In genomic region chr17:43367588-43368242, GRCh38 we compare ENCODE assay signal across 8 cellular contexts. TPM values are rescaled to one million over a fixed set of nuclear protein-coding genes. Genes with fewer than 3 reads are reported as not detected.
DNase-seq lines count a peak whose midpoint lies in the region; ATAC-seq, FAIRE-seq and TF ChIP-seq lines count a peak whose summit lies in the region.

No MANE protein-coding gene starts in this region.

- peak; percentile 27 for ATAC-seq in HG03045 (IDR thresholded peaks at IDR 0.05; ENCODE audit: unreplicated experiment)

- H3K9ac ChIP-seq in endocrine pancreas (ENCODE audit: control insufficient read depth, insufficient read depth, low read length): peak overlapping the region; percentile 94

- H3K27ac Mint-ChIP-seq in type B pancreatic cell: peak overlapping the region; percentile 100

- H3K9me3 ChIP-seq in endocrine pancreas (ENCODE audit: control insufficient read depth, low read length) (no peaks in the 10 kb centered on the region), mononuclear cell (ENCODE audit: low read depth, low read length) (no peaks in the 10 kb centered on the region)

- H3K36me3 Mint-ChIP-seq in type B pancreatic cell: no peaks in the 10 kb centered on the region

- H3K4me1 ChIP-seq in endocrine pancreas (ENCODE audit: control insufficient read depth, insufficient read depth, low read length) (no peaks in the 10 kb centered on the region), mononuclear cell (ENCODE audit: insufficient read depth, low read length) (peaks cover 44% of the 10 kb centered on the region)

- H3K36me3 ChIP-seq in endocrine pancreas (ENCODE audit: control insufficient read depth, insufficient read depth, low read length): no peaks in the 10 kb centered on the region

- peak overlapping the region; percentile 80 for H3K27ac ChIP-seq in VCaP

- peaks cover 25% of the 10 kb centered on the region for H3K4me1 Mint-ChIP-seq in type B pancreatic cell (ENCODE audit: unreplicated experiment)

- DNase-seq in AG04449 (ENCODE audit: low read depth, low spot score) (no peak), GM18507 (ENCODE audit: extremely low spot score, insufficient read length, low read depth) (peak; percentile 46), NCI-H2171 treated with DMSO at 0.1 percent for 48 hours (lab: John Stamatoyannopoulos, UW) (peak; percentile 94), type B pancreatic cell (ENCODE audit: extremely low spot score, unreplicated experiment) (no peak)

- no peaks in the 10 kb centered on the region for H3K27me3 Mint-ChIP-seq in type B pancreatic cell

- H3K4me3 ChIP-seq in AG04449 (ENCODE audit: low read depth, low read length): peak overlapping the region; percentile 46
- H3K4me3 ChIP-seq in endocrine pancreas (ENCODE audit: control insufficient read depth, insufficient read depth, low read length): peak overlapping the region; percentile 73
- peak overlapping the region; percentile 59 for H3K4me3 ChIP-seq in mononuclear cell (ENCODE audit: low read length)

- peak overlapping the region; percentile 89 for H3K4me3 Mint-ChIP-seq in type B pancreatic cell

- H3K27me3 ChIP-seq in endocrine pancreas (ENCODE audit: control insufficient read depth, insufficient read depth, low read length) (no peaks in the 10 kb centered on the region), mononuclear cell (ENCODE audit: insufficient read depth, low read length) (no peaks in the 10 kb centered on the region)

- H3K9me3 Mint-ChIP-seq in type B pancreatic cell: no peaks in the 10 kb centered on the region

- CTCF ChIA-PET in AG04449 (lab: Yijun Ruan, JAX): interaction anchor here (0.6 to 4.7 kb wide), 6 partner anchors 26 to 115 kb away, joined by 3 to 37 read pairs (median 4); partner anchors contain the start of gene DHX8

- TF ChIP-seq CTCF in AG04449 (IDR thresholded peaks at IDR 0.05; ENCODE audit: insufficient read depth, low read length, missing control alignments): no peak
- no peak for TF ChIP-seq CTCF in VCaP (conservative IDR thresholded peaks at IDR 0.05)
- TF ChIP-seq CTCF in type B pancreatic cell (conservative IDR thresholded peaks at IDR 0.05): no peak

- POLR2A ChIA-PET in AG04449 (lab: Yijun Ruan, JAX): interaction anchor here (0.5 to 3.4 kb wide), 25 partner anchors 8 to 346 kb away, joined by 3 to 72 read pairs (median 4); partner anchors contain the start of genes ARL4D and DHX8

- no peak for FAIRE-seq in GM18507 (lab: Jason Lieb, UNC)

RNA-seq across cellular contexts. Expression of gene ARL4D, which starts 31.1 kb away (rescaled TPM):
- total RNA-seq in mononuclear cell: 1.5 TPM
- 8.3 and 9.9 TPM in 2 replicates for total RNA-seq in type B pancreatic cell (ENCODE audit: low replicate concordance)

Comparison
In these comparisons a context has a peak if more than half of its experiments do, and no peak if none do; other contexts are left out.
1. DNase-seq: peak in GM18507 (single experiment) and NCI-H2171 treated with DMSO at 0.1 percent for 48 hours (single experiment); none in AG04449 (single experiment) and type B pancreatic cell (single experiment).
2. Peak in every context shown above with its lines, with median percentiles within 50 percentile points of each other: H3K4me3 ChIP-seq.